In genomic region chr7:128057909-128058308, GRCh38 we compare ENCODE assay signal across 24 cellular contexts. TPM values are rescaled to one million over a fixed set of nuclear protein-coding genes. Genes with fewer than 3 reads are reported as not detected.
DNase-seq lines count a peak whose midpoint lies in the region; ATAC-seq, FAIRE-seq and TF ChIP-seq lines count a peak whose summit lies in the region.
"Had no signal": no experiment of that assay in that cellular context is flagged by ENCODE, and none has a peak within 500 bp of the region (broad histone marks: within the 10 kb centered on the region; RNA-seq: fewer than 3 reads in every experiment).

No MANE protein-coding gene starts in this region.

- H3K4me3 Mint-ChIP-seq in activated naive CD8-positive, alpha-beta T cell treated with anti-CD3 and anti-CD28 coated beads, Interleukin-2, amount 10 ng/mL, durations not matched to agents 7 days and 5 days, result no peak overlapping the region
- H3K4me3 Mint-ChIP-seq in activated naive CD8-positive, alpha-beta T cell treated with anti-CD3 and anti-CD28 coated beads, Interleukin-2, amount 50 U/mL, for 24 hours, result no peak overlapping the region
- H3K4me3 Mint-ChIP-seq: B cell; CD4-positive, CD25-positive, alpha-beta regulatory T cell; GM23338; IgD-negative memory B cell had no signal

- no peaks in the 10 kb centered on the region for H3K9me3 ChIP-seq in Panc1 (ENCODE audit: control insufficient read depth, insufficient read depth, low read depth, low read length)
- H3K9me3 ChIP-seq in endothelial cell of umbilical vein (replicated peaks; ENCODE audit: control insufficient read depth, insufficient read depth, low read length), result no peaks in the 10 kb centered on the region
- H3K9me3 ChIP-seq in neuronal stem cell (replicated peaks in 1 of 2; ENCODE audit: control insufficient read depth in 2 of 2, insufficient read depth in 1 of 2, low read depth in 1 of 2, low read length in 2 of 2), result no peaks in the 10 kb centered on the region
- H3K9me3 ChIP-seq: A549, HAP-1, Peyer's patch had no signal

- H2AFZ ChIP-seq in endothelial cell of umbilical vein (ENCODE audit: low read depth, low read length), result no peak overlapping the region
- H2AFZ ChIP-seq in neuronal stem cell (ENCODE audit: low read length), result no peak overlapping the region
- H2AFZ ChIP-seq: GM23338 had no signal

- WGBS in neuronal stem cell (ENCODE audit: extremely low coverage in 2 of 2, insufficient read length in 2 of 2, insufficient replicate concordance in 1 of 2), 2 donors, result no CpG with 5 or more reads among the region's 1 CpG

- no peak overlapping the region for H4K91ac ChIP-seq in neuronal stem cell (ENCODE audit: low read depth, low read length, poor library complexity)

- in situ Hi-C loops in Panc1 (cut with HindIII; ENCODE audit: low pct_unique_long_range_greater_than_20kb, low sequenced_read_pairs), result no loop called here

- intact Hi-C loops in Panc1 (cut with micrococcal nuclease; ENCODE audit: unreplicated experiment), result no loop called here
- intact Hi-C loops in endothelial cell of umbilical vein (cut with micrococcal nuclease), result no loop called here

- H3K27ac ChIP-seq in Panc1 (ENCODE audit: low read length), result no peak overlapping the region
- H3K27ac ChIP-seq in endothelial cell of umbilical vein (ENCODE audit: insufficient read depth, low read depth, low read length), result no peak overlapping the region
- no peak overlapping the region for H3K27ac ChIP-seq in neuronal stem cell (replicated peaks; ENCODE audit: low read length)
- H3K27ac ChIP-seq: A549, Peyer's patch had no signal

- H2BK15ac ChIP-seq in neuronal stem cell (ENCODE audit: low read length), result no peak overlapping the region

- peaks cover 3% of the 10 kb centered on the region for H3K36me3 Mint-ChIP-seq in activated naive CD8-positive, alpha-beta T cell treated with anti-CD3 and anti-CD28 coated beads, Interleukin-2, amount 10 ng/mL, durations not matched to agents 7 days and 5 days
- peaks cover 12% of the 10 kb centered on the region for H3K36me3 Mint-ChIP-seq in activated naive CD8-positive, alpha-beta T cell treated with anti-CD3 and anti-CD28 coated beads, Interleukin-2, amount 50 U/mL, for 24 hours (ENCODE audit: low read depth)
- H3K36me3 Mint-ChIP-seq: CD4-positive, CD25-positive, alpha-beta regulatory T cell had no signal

- no peak overlapping the region for H2BK12ac ChIP-seq in neuronal stem cell (ENCODE audit: low read length)

- no peak overlapping the region for H3K23ac ChIP-seq in neuronal stem cell (ENCODE audit: low read depth, low read length, poor library complexity)

- H3K27ac Mint-ChIP-seq in activated naive CD8-positive, alpha-beta T cell treated with anti-CD3 and anti-CD28 coated beads, Interleukin-2, amount 10 ng/mL, durations not matched to agents 7 days and 5 days, result peak overlapping the region; percentile 6
- no peak overlapping the region for H3K27ac Mint-ChIP-seq in activated naive CD8-positive, alpha-beta T cell treated with anti-CD3 and anti-CD28 coated beads, Interleukin-2, amount 50 U/mL, for 24 hours
- H3K27ac Mint-ChIP-seq: B cell had no signal

- H3K4me2 ChIP-seq in endothelial cell of umbilical vein (ENCODE audit: insufficient read depth, low read length) (no peak overlapping the region), neuronal stem cell (ENCODE audit: insufficient read depth, low read length, poor library complexity, severe bottlenecking) (no peak overlapping the region)
- H3K4me2 ChIP-seq: A549, GM23338 had no signal

- peaks cover 44% of the 10 kb centered on the region for H3K4me1 Mint-ChIP-seq in activated naive CD8-positive, alpha-beta T cell treated with anti-CD3 and anti-CD28 coated beads, Interleukin-2, amount 10 ng/mL, durations not matched to agents 7 days and 5 days
- H3K4me1 Mint-ChIP-seq in activated naive CD8-positive, alpha-beta T cell treated with anti-CD3 and anti-CD28 coated beads, Interleukin-2, amount 50 U/mL, for 24 hours, result peaks cover 43% of the 10 kb centered on the region

- no peak overlapping the region for H3K14ac ChIP-seq in neuronal stem cell (ENCODE audit: low read length)

- no TSS peak for BruUV-seq in Panc1 (replicated peaks; lab: Mats Ljungman, UMichigan)
- BruUV-seq in endothelial cell of umbilical vein (replicated peaks; lab: Mats Ljungman, UMichigan), result no TSS peak

- H3K36me3 ChIP-seq in Panc1 (ENCODE audit: control insufficient read depth, insufficient read depth, low read length), result no peaks in the 10 kb centered on the region
- peaks cover 0 to 2% of the 10 kb centered on the region in 2 experiments for H3K36me3 ChIP-seq in endothelial cell of umbilical vein (ENCODE audit: control insufficient read depth in 2 of 2, extremely low read depth in 1 of 2, insufficient read depth in 2 of 2, low read length in 2 of 2)
- no peaks in the 10 kb centered on the region for H3K36me3 ChIP-seq in neuronal stem cell (replicated peaks in 1 of 2; ENCODE audit: control insufficient read depth in 2 of 2, insufficient read depth in 2 of 2, low read length in 2 of 2)
- H3K36me3 ChIP-seq: HAP-1, Peyer's patch had no signal

- H4K8ac ChIP-seq in neuronal stem cell (ENCODE audit: low read depth, low read length), result no peak overlapping the region

- no peak overlapping the region for H3K4me3 ChIP-seq in Panc1 (ENCODE audit: low read depth in 2 of 2, low read length in 2 of 2)
- H3K4me3 ChIP-seq in endothelial cell of umbilical vein (replicated peaks in 1 of 3; ENCODE audit: insufficient read depth in 1 of 3, low read depth in 1 of 3, low read length in 3 of 3), result no peak overlapping the region
- H3K4me3 ChIP-seq in neuronal stem cell (ENCODE audit: low read length in 2 of 2), result no peak overlapping the region
- H3K4me3 ChIP-seq: A549, GM23338, HAP-1, Peyer's patch had no signal

- no peaks in the 10 kb centered on the region for H3K79me1 ChIP-seq in neuronal stem cell (ENCODE audit: low read depth, low read length)

- CTCF ChIA-PET in Panc1 (lab: Charles Lee) (no interaction called here), endothelial cell of umbilical vein (lab: Charles Lee) (interaction anchor here (0.8 kb wide), 1 partner anchor 26 kb away, joined by 3 read pairs; no protein-coding TSS in a partner anchor)

- dilution Hi-C loops in endothelial cell of umbilical vein (cut with MboI; ENCODE audit: extremely low pct_ligation_motif_present, low sequenced_read_pairs), result no loop called here

- no peak overlapping the region for H2BK120ac ChIP-seq in neuronal stem cell (ENCODE audit: low read depth, low read length)

- H3K9ac ChIP-seq in endothelial cell of umbilical vein (replicated peaks; ENCODE audit: extremely low read depth, insufficient read depth, low read length) (no peak overlapping the region), neuronal stem cell (ENCODE audit: low read depth, low read length, poor library complexity) (no peak overlapping the region)

- no peak overlapping the region for H3K18ac ChIP-seq in neuronal stem cell (ENCODE audit: low read length)

- no peaks in the 10 kb centered on the region for H3K79me2 ChIP-seq in endothelial cell of umbilical vein (ENCODE audit: control insufficient read depth, insufficient read depth, low read length)

- TF ChIP-seq CTCF in Panc1 (IDR thresholded peaks at IDR 0.05) (no peak), endothelial cell of umbilical vein (IDR thresholded peaks at IDR 0.05; ENCODE audit: extremely low read depth in 1 of 2, insufficient read depth in 1 of 2, low read depth in 1 of 2, low read length in 2 of 2) (no peak)

- no peaks in the 10 kb centered on the region for H3K9me3 Mint-ChIP-seq in activated naive CD8-positive, alpha-beta T cell treated with anti-CD3 and anti-CD28 coated beads, Interleukin-2, amount 10 ng/mL, durations not matched to agents 7 days and 5 days
- no peaks in the 10 kb centered on the region for H3K9me3 Mint-ChIP-seq in activated naive CD8-positive, alpha-beta T cell treated with anti-CD3 and anti-CD28 coated beads, Interleukin-2, amount 50 U/mL, for 24 hours
- H3K9me3 Mint-ChIP-seq: CD4-positive, CD25-positive, alpha-beta regulatory T cell; GM23338; IgD-negative memory B cell had no signal

- H3K9me1 ChIP-seq in endothelial cell of umbilical vein (replicated peaks; ENCODE audit: control insufficient read depth, extremely low read depth, insufficient read depth, low read length), result no peaks in the 10 kb centered on the region

- H3K27me3 ChIP-seq in Panc1 (ENCODE audit: control insufficient read depth, insufficient read depth, low read length), result no peaks in the 10 kb centered on the region
- H3K27me3 ChIP-seq in endothelial cell of umbilical vein (ENCODE audit: control insufficient read depth in 2 of 2, insufficient read depth in 2 of 2, low read length in 2 of 2), result no peaks in the 10 kb centered on the region
- H3K27me3 ChIP-seq in neuronal stem cell (ENCODE audit: control insufficient read depth in 3 of 3, insufficient read depth in 3 of 3, low read depth in 1 of 3, low read length in 3 of 3), result no peaks in the 10 kb centered on the region
- H3K27me3 ChIP-seq: Peyer's patch had no signal

- TF ChIP-seq POLR2A in endothelial cell of umbilical vein (IDR thresholded peaks at IDR 0.05; ENCODE audit: low read depth, low read length), result no peak

- H3K4me1 ChIP-seq in Panc1 (ENCODE audit: control insufficient read depth, insufficient read depth, low read length) (no peaks in the 10 kb centered on the region), endothelial cell of umbilical vein (ENCODE audit: control insufficient read depth, extremely low read depth, insufficient read depth, low read length) (peaks cover 4% of the 10 kb centered on the region), neuronal stem cell (ENCODE audit: control insufficient read depth in 2 of 2, insufficient read depth in 1 of 2, low read depth in 1 of 2, low read length in 2 of 2) (peaks cover 16 to 31% of the 10 kb centered on the region in 2 donors)
- H3K4me1 ChIP-seq: A549, Peyer's patch had no signal

- H4K20me1 ChIP-seq in endothelial cell of umbilical vein (replicated peaks; ENCODE audit: control insufficient read depth, extremely low read depth, insufficient read depth, low read length), result no peaks in the 10 kb centered on the region

- H3K4ac ChIP-seq in neuronal stem cell (ENCODE audit: low read length), result no peak overlapping the region

- no peaks in the 10 kb centered on the region for H3K27me3 Mint-ChIP-seq in activated naive CD8-positive, alpha-beta T cell treated with anti-CD3 and anti-CD28 coated beads, Interleukin-2, amount 10 ng/mL, durations not matched to agents 7 days and 5 days
- no peaks in the 10 kb centered on the region for H3K27me3 Mint-ChIP-seq in activated naive CD8-positive, alpha-beta T cell treated with anti-CD3 and anti-CD28 coated beads, Interleukin-2, amount 50 U/mL, for 24 hours
- H3K27me3 Mint-ChIP-seq: B cell; CD4-positive, CD25-positive, alpha-beta regulatory T cell; IgD-negative memory B cell had no signal

- ATAC-seq in activated naive CD8-positive, alpha-beta T cell treated with anti-CD3 and anti-CD28 coated beads, Interleukin-2, amount 10 ng/mL, durations not matched to agents 7 days and 5 days (ENCODE audit: low read depth), result no peak
- no peak for ATAC-seq in activated naive CD8-positive, alpha-beta T cell treated with anti-CD3 and anti-CD28 coated beads, Interleukin-2, amount 50 U/mL, for 24 hours
- ATAC-seq in Panc1, result peak; percentile 14; the same call in 1 of the 2 replicates
- no peak for ATAC-seq in HG03097 (IDR thresholded peaks at IDR 0.05; ENCODE audit: low FRiP score, unreplicated experiment)
- ATAC-seq in GM18502 (IDR thresholded peaks at IDR 0.05; ENCODE audit: poor library complexity, unreplicated experiment), result no peak
- ATAC-seq: A549, GM23338 had no signal

- no peak overlapping the region for H2BK5ac ChIP-seq in neuronal stem cell (ENCODE audit: low read length)

- DNase-seq in activated naive CD8-positive, alpha-beta T cell treated with anti-CD3 and anti-CD28 coated beads, Interleukin-2, amount 10 ng/mL, durations not matched to agents 7 days and 5 days, result no peak
- DNase-seq in activated naive CD8-positive, alpha-beta T cell treated with anti-CD3 and anti-CD28 coated beads, Interleukin-2, amount 50 U/mL, for 24 hours, result no peak
- DNase-seq in Panc1 (ENCODE audit: low read depth, low spot score), result no peak
- DNase-seq in endothelial cell of umbilical vein (ENCODE audit: low read depth, low spot score), result no peak
- no peak for DNase-seq in neuronal stem cell (ENCODE audit: low spot score)
- DNase-seq: CD4-positive, CD25-positive, alpha-beta regulatory T cell; DMS153; NCI-H1105 treated with DMSO at 0.1 percent for 48 hours; NCI-H1694; NCI-H2081; NCI-H2171; NCI-H345; NCI-H524; NCI-H774; NK-92 treated with Interleukin-12 subunit alpha and Interleukin-12 subunit beta, amount 100 ng/mL, for 24 hours; Peyer's patch had no signal

- POLR2A ChIA-PET in activated naive CD8-positive, alpha-beta T cell treated with anti-CD3 and anti-CD28 coated beads, Interleukin-2, amount 10 ng/mL, durations not matched to agents 7 days and 5 days (lab: Charles Lee), result interaction anchor here (0.9 to 1.9 kb wide), 2 partner anchors 10 to 46 kb away, joined by 4 to 7 read pairs; no protein-coding TSS in a partner anchor
- POLR2A ChIA-PET in Panc1 (lab: Charles Lee), result no interaction called here
- POLR2A ChIA-PET in endothelial cell of umbilical vein (lab: Charles Lee), result no interaction called here

- FAIRE-seq in endothelial cell of umbilical vein (lab: Jason Lieb, UNC), result peak; percentile 31
- FAIRE-seq: A549 had no signal

- H2AK5ac ChIP-seq in neuronal stem cell (ENCODE audit: low read depth, low read length), result no peak overlapping the region

RNA-seq across cellular contexts. Expression of gene LRRC4, which starts 26.7 kb away (rescaled TPM):
- total RNA-seq in activated naive CD8-positive, alpha-beta T cell treated with anti-CD3 and anti-CD28 coated beads, Interleukin-2, amount 10 ng/mL, durations not matched to agents 7 days and 5 days, result under 1 TPM in 1 of 2 experiments, not detected in 1; 0.11 TPM
- total RNA-seq in Panc1 (2021; ENCODE audit: unreplicated experiment), result not detected
- not detected for polyA plus RNA-seq in Panc1 (2012; ENCODE audit: insufficient read length)
- 3.8 and 7.1 TPM in 2 replicates for total RNA-seq in endothelial cell of umbilical vein
- 4.2 and 5.1 TPM in 2 replicates for polyA plus RNA-seq in endothelial cell of umbilical vein
- 2.9 and 3.0 TPM in 2 replicates for polyA plus RNA-seq in endothelial cell of umbilical vein (2011; cell fraction: cytosol; rRNA removed)
- 1.9 and 2.6 TPM in 2 replicates for polyA plus RNA-seq in endothelial cell of umbilical vein (2011; cell fraction: nucleus; rRNA removed)
- polyA plus RNA-seq in endothelial cell of umbilical vein (2012), result 0.50 and 0.70 TPM in 2 replicates
- polyA minus RNA-seq in endothelial cell of umbilical vein, result 5.0 and 5.1 TPM in 2 replicates
- not detected for polyA minus RNA-seq in endothelial cell of umbilical vein (2011; cell fraction: cytosol; rRNA and poly(A)+ RNA removed)
- 2.7 and 4.1 TPM in 2 replicates for polyA minus RNA-seq in endothelial cell of umbilical vein (2011; cell fraction: nucleus; rRNA and poly(A)+ RNA removed)
- 50.0 TPM for polyA plus RNA-seq in neuronal stem cell (2013, experiment 1 of 2)
- 47.3 TPM for polyA plus RNA-seq in neuronal stem cell (2013, experiment 2 of 2)
- total RNA-seq: CD4-positive, CD25-positive, alpha-beta regulatory T cell; HT1080 had no signal
- polyA plus RNA-seq: A549, IgD-negative memory B cell had no signal
